In the genomic region with DNA sequence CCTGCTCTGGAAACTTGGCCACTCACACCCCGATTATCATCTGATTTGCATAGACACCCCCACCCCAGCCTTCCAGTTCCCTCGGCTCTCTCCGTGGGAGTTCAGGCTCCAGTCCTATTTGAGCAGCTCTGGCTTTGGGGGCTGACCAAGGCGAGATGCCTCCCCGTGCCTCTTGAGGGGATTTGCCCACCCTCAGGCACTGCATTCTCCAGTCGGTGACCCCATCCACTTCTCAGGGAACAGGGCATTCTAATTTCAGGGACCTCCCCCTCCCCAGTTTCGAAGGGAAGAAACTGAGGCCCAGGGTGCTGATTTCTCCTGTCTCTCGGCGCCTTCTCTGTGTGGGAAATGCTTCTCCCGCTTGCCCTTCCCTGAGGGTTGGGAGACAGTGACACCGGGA, we compare ENCODE assay signal across 23 cellular contexts. TPM values are rescaled to one million over a fixed set of nuclear protein-coding genes. Genes with fewer than 3 reads are reported as not detected.
DNase-seq lines count a peak whose midpoint lies in the region; ATAC-seq, FAIRE-seq and TF ChIP-seq lines count a peak whose summit lies in the region.
"Had no signal": no experiment of that assay in that cellular context is flagged by ENCODE, and none has a peak within 500 bp of the region (broad histone marks: within the 10 kb centered on the region; RNA-seq: fewer than 3 reads in every experiment).

No MANE protein-coding gene starts in this region.

- H3K36me3 Mint-ChIP-seq in activated CD4-positive, alpha-beta T cell treated with anti-CD3 and anti-CD28 coated beads, Interleukin-2, amount 10 ng/mL, durations not matched to agents 24 days and 14 days (ENCODE audit: low read depth), result no peaks in the 10 kb centered on the region

- H3K4me3 ChIP-seq in breast epithelium, result peak overlapping the region in 2 of 3 donors; percentile 24 to 54
- no peak overlapping the region for H3K4me3 ChIP-seq in mammary epithelial cell (replicated peaks in 1 of 3; ENCODE audit: insufficient read depth in 1 of 3, low read depth in 2 of 3, low read length in 3 of 3)
- peak overlapping the region; percentile 22 to 60 (median 34); a peak in 7 of 8 replicates for H3K4me3 ChIP-seq in H1 (ENCODE audit: extremely low read depth in 1 of 4, insufficient read depth in 2 of 4, low read depth in 3 of 4, low read length in 4 of 4)
- no peak overlapping the region for H3K4me3 ChIP-seq in mesenchymal stem cell (ENCODE audit: insufficient read depth in 1 of 2, low read depth in 1 of 2, low read length in 2 of 2)
- H3K4me3 ChIP-seq in HepG2 (replicated peaks in 1 of 3; ENCODE audit: insufficient read depth in 1 of 3, low read depth in 2 of 3, low read length in 3 of 3), result no peak overlapping the region
- H3K4me3 ChIP-seq: left lung, SK-N-MC, skin epidermis had no signal

- CTCF ChIA-PET in mammary epithelial cell (lab: Charles Lee; ENCODE audit: low non-redundant PET), result no interaction called here
- CTCF ChIA-PET in H1 (lab: Charles Lee; ENCODE audit: partially characterized antibody), result interaction anchor here (0.7 to 4.7 kb wide), 8 partner anchors 27 to 191 kb away, joined by 3 to 22 read pairs (median 3); no protein-coding TSS in a partner anchor
- CTCF ChIA-PET in HepG2 (lab: Yijun Ruan, JAX; ENCODE audit: low intra/inter-chr PET ratio, low total read pairs), result no interaction called here

- TF ChIP-seq POLR2A in breast epithelium (IDR thresholded peaks at IDR 0.05), result no peak
- TF ChIP-seq POLR2A in H1 (IDR thresholded peaks at IDR 0.05; ENCODE audit: control extremely low read depth in 1 of 2, low read depth in 2 of 2, low read length in 2 of 2), result no peak
- TF ChIP-seq POLR2A in HepG2 (IDR thresholded peaks at IDR 0.05; ENCODE audit: insufficient read depth in 1 of 2, low read depth in 2 of 2, low read length in 2 of 2), result no peak

- H3K4me2 ChIP-seq in mammary epithelial cell (ENCODE audit: insufficient read depth, low read depth, low read length) (no peak overlapping the region), H1 (ENCODE audit: insufficient read depth in 1 of 2, low read depth in 2 of 2, low read length in 2 of 2) (peak overlapping the region; percentile 80 to 82), mesenchymal stem cell (ENCODE audit: low read length, poor library complexity, severe bottlenecking) (peak overlapping the region; percentile 27), HepG2 (ENCODE audit: low read depth, low read length) (no peak overlapping the region)

- 7% methylated on average over 6 of the region's 11 CpGs for WGBS in mammary epithelial cell (ENCODE audit: low coverage, missing lambda C conversion rate)
- 19% methylated on average over 11 of the region's 11 CpGs; no CpG with 5 or more reads in 1 of the 2 experiments for WGBS in H1 (ENCODE audit: extremely low coverage in 1 of 2, insufficient coverage in 1 of 2, insufficient read length in 1 of 2, insufficient replicate concordance in 2 of 2, low coverage in 1 of 2, low lambda C conversion rate in 2 of 2, missing lambda C conversion rate in 1 of 2), 2 experiments
- 4% methylated on average over 11 of the region's 11 CpGs for WGBS in mesenchymal stem cell
- WGBS in HepG2 (ENCODE audit: low lambda C conversion rate), result 8% methylated on average over 10 of the region's 11 CpGs

- H2AK5ac ChIP-seq in H1 (ENCODE audit: low read depth, low read length) (no peak overlapping the region), mesenchymal stem cell (ENCODE audit: low read length, severe bottlenecking) (no peak overlapping the region)

- DNase-seq in breast epithelium (ENCODE audit: low spot score in 2 of 2) (no peak), mammary epithelial cell (no peak), H1 (ENCODE audit: low read depth in 1 of 2, low spot score in 2 of 2) (no peak), mesenchymal stem cell (no peak), NCI-H1417 (lab: John Stamatoyannopoulos, UW) (no peak), HepG2 (ENCODE audit: low spot score) (no peak)
- no peak for DNase-seq in activated CD4-positive, alpha-beta T cell treated with anti-CD3 and anti-CD28 coated beads, Interleukin-2, amount 10 ng/mL, durations not matched to agents 24 days and 14 days
- DNase-seq: activated CD4-positive, alpha-beta T cell treated with anti-CD3 and anti-CD28 coated beads for 1 hour; activated naive CD8-positive, alpha-beta T cell treated with anti-CD3 and anti-CD28 coated beads, Interleukin-2, amount 50 U/mL, for 24 hours; DMS153; hippocampal formation; NCI-H1436; stimulated activated CD4-positive, alpha-beta T cell treated with anti-CD3 and anti-CD28 coated beads, Interleukin-4, amount 100 ng/mL, for 1 hour had no signal

- H3K9ac ChIP-seq in mammary epithelial cell (ENCODE audit: insufficient read depth, low read length) (no peak overlapping the region), H1 (replicated peaks in 1 of 4; ENCODE audit: extremely low read depth in 1 of 4, low read depth in 3 of 4, low read length in 3 of 4) (no peak overlapping the region), mesenchymal stem cell (ENCODE audit: low read length) (no peak overlapping the region), HepG2 (ENCODE audit: insufficient read depth, low read depth, low read length) (no peak overlapping the region)

- H3K79me1 ChIP-seq in H1 (ENCODE audit: low read depth, low read length) (no peaks in the 10 kb centered on the region), mesenchymal stem cell (replicated peaks; ENCODE audit: low read length, poor library complexity, severe bottlenecking) (no peaks in the 10 kb centered on the region)

- H2BK5ac ChIP-seq in H1 (ENCODE audit: low read depth, low read length) (no peak overlapping the region), mesenchymal stem cell (ENCODE audit: low read depth, low read length, poor library complexity, severe bottlenecking) (no peak overlapping the region)

- in situ Hi-C loops in mammary epithelial cell (cut with MboI; ENCODE audit: low sequenced_read_pairs in 2 of 2) (no loop called here), HepG2 (cut with HindIII; ENCODE audit: extremely low pct_ligation_motif_present, low pct_unique_long_range_greater_than_20kb) (no loop called here)

- H3K4me1 ChIP-seq in breast epithelium (peaks cover 0 to 7% of the 10 kb centered on the region in 2 donors), mammary epithelial cell (ENCODE audit: insufficient read depth, low read length) (no peaks in the 10 kb centered on the region), H1 (replicated peaks in 1 of 4; ENCODE audit: control insufficient read depth in 3 of 4, insufficient read depth in 4 of 4, low read length in 3 of 4) (peaks cover 0 to 9% (median 4%) of the 10 kb centered on the region in 4 experiments; a peak in 5 of 7 replicates), mesenchymal stem cell (ENCODE audit: control insufficient read depth, insufficient read depth, low read depth, low read length) (peaks cover 7% of the 10 kb centered on the region), HepG2 (ENCODE audit: insufficient read depth, low read length) (no peaks in the 10 kb centered on the region)

- POLR2A ChIA-PET in H1 (lab: Charles Lee; ENCODE audit: partially characterized antibody) (interaction anchor here (1.1 to 1.7 kb wide), 2 partner anchors 9 to 149 kb away, joined by 3 to 4 read pairs; no protein-coding TSS in a partner anchor), HepG2 (lab: Yijun Ruan, JAX) (no interaction called here)

- intact Hi-C loops in breast epithelium (cut with DNase I; ENCODE audit: low total_unique reads) (no loop called here), mammary epithelial cell (cut with micrococcal nuclease) (no loop called here), HepG2 (cut with micrococcal nuclease; ENCODE audit: unreplicated experiment) (no loop called here)
- intact Hi-C loops in activated CD4-positive, alpha-beta T cell treated with anti-CD3 and anti-CD28 coated beads, Interleukin-2, amount 10 ng/mL, durations not matched to agents 24 days and 14 days (cut with micrococcal nuclease), result loop anchor here (5.0 kb wide), 1 partner anchor 38 kb away; a partner anchor contains a TSS

- H4K8ac ChIP-seq in H1 (ENCODE audit: extremely low read depth, insufficient read depth, low read length) (no peak overlapping the region), mesenchymal stem cell (ENCODE audit: low read length) (no peak overlapping the region)

- H3K79me2 ChIP-seq in mammary epithelial cell (ENCODE audit: insufficient read depth, low read length), result no peaks in the 10 kb centered on the region
- no peaks in the 10 kb centered on the region for H3K79me2 ChIP-seq in H1 (ENCODE audit: control insufficient read depth in 1 of 2, insufficient read depth in 2 of 2, low read length in 2 of 2)
- H3K79me2 ChIP-seq in HepG2 (ENCODE audit: insufficient read depth, low read length), result no peaks in the 10 kb centered on the region

- H2BK120ac ChIP-seq in H1 (replicated peaks; ENCODE audit: low read depth, low read length), result no peak overlapping the region
- H2BK120ac ChIP-seq in mesenchymal stem cell (ENCODE audit: low read depth, low read length), result no peak overlapping the region

- H4K91ac ChIP-seq in H1 (replicated peaks; ENCODE audit: insufficient read length, low read length) (no peak overlapping the region), mesenchymal stem cell (ENCODE audit: low read length) (no peak overlapping the region)

- H3K23me2 ChIP-seq in H1 (ENCODE audit: low read depth, low read length), result peaks cover 9% of the 10 kb centered on the region; the same call in 1 of the 2 replicates

- H3K27ac Mint-ChIP-seq in activated CD4-positive, alpha-beta T cell treated with anti-CD3 and anti-CD28 coated beads, Interleukin-2, amount 10 ng/mL, durations not matched to agents 24 days and 14 days, result no peak overlapping the region
- H3K27ac Mint-ChIP-seq: activated naive CD8-positive, alpha-beta T cell treated with anti-CD3 and anti-CD28 coated beads, Interleukin-2, amount 50 U/mL, for 24 hours had no signal

- no peak overlapping the region for H4K5ac ChIP-seq in H1 (ENCODE audit: insufficient read length, low read depth, low read length)

- no peak overlapping the region for H3K23ac ChIP-seq in H1 (ENCODE audit: insufficient read length)
- H3K23ac ChIP-seq in mesenchymal stem cell (ENCODE audit: low read length in 2 of 2), result no peak overlapping the region

- FAIRE-seq in H1 (lab: Jason Lieb, UNC) (no peak), HepG2 (lab: Jason Lieb, UNC) (no peak)
- FAIRE-seq: GM12892, HTR-8/SVneo had no signal

- H3K18ac ChIP-seq in H1 (ENCODE audit: extremely low read depth, low read length) (no peak overlapping the region; the same call in 1 of the 2 replicates), mesenchymal stem cell (ENCODE audit: low read depth in 1 of 2, low read length in 2 of 2) (no peak overlapping the region)

- no peak overlapping the region for H2BK20ac ChIP-seq in H1 (ENCODE audit: low read length)

- H3K9me3 ChIP-seq in breast epithelium (no peaks in the 10 kb centered on the region), mammary epithelial cell (replicated peaks; ENCODE audit: insufficient read depth, low read length) (no peaks in the 10 kb centered on the region), H1 (ENCODE audit: insufficient read depth in 2 of 2, low read depth in 1 of 2, low read length in 1 of 2) (no peaks in the 10 kb centered on the region), mesenchymal stem cell (ENCODE audit: control insufficient read depth, low read length) (no peaks in the 10 kb centered on the region), HepG2 (ENCODE audit: low read length) (no peaks in the 10 kb centered on the region)
- H3K9me3 ChIP-seq: left lung had no signal

- H2BK12ac ChIP-seq in H1 (ENCODE audit: low read depth, low read length) (no peak overlapping the region), mesenchymal stem cell (ENCODE audit: low read length in 2 of 2) (no peak overlapping the region)

- peaks cover 72% of the 10 kb centered on the region for H3K27me3 Mint-ChIP-seq in activated CD4-positive, alpha-beta T cell treated with anti-CD3 and anti-CD28 coated beads, Interleukin-2, amount 10 ng/mL, durations not matched to agents 24 days and 14 days

- TF ChIP-seq CTCF in breast epithelium (IDR thresholded peaks at IDR 0.05) (no peak), mammary epithelial cell (conservative IDR thresholded peaks at IDR 0.05 in 1 of 2, IDR thresholded peaks at IDR 0.05 in 1 of 2; ENCODE audit: extremely low read depth in 1 of 2, insufficient read depth in 1 of 2, low read depth in 1 of 2, low read length in 2 of 2) (no peak), H1 (IDR thresholded peaks at IDR 0.05; ENCODE audit: control extremely low read depth in 1 of 3, insufficient read depth in 1 of 3, low read depth in 1 of 3, low read length in 3 of 3) (no peak), HepG2 (CRISPR knock-in tag; IDR thresholded peaks at IDR 0.05) (no peak)

- H3K56ac ChIP-seq in H1 (replicated peaks; ENCODE audit: insufficient read length, low read depth, low read length), result no peak overlapping the region

- TF ChIP-seq RAD21 in H1 (IDR thresholded peaks at IDR 0.05 in 1 of 2, conservative IDR thresholded peaks at IDR 0.05 in 1 of 2; ENCODE audit: low read depth in 2 of 2, low read length in 2 of 2) (no peak), HepG2 (CRISPR knock-in tag; IDR thresholded peaks at IDR 0.05) (no peak)

- H4K20me1 ChIP-seq in mammary epithelial cell (ENCODE audit: insufficient read depth, low read length) (peaks cover 2% of the 10 kb centered on the region), H1 (replicated peaks in 1 of 2; ENCODE audit: control insufficient read depth in 1 of 2, insufficient read depth in 2 of 2, low read length in 2 of 2) (peaks cover 7% of the 10 kb centered on the region in 2 experiments), HepG2 (ENCODE audit: insufficient read depth, low read length) (no peaks in the 10 kb centered on the region; the same call in 1 of the 2 replicates)

- H3K4me1 Mint-ChIP-seq in activated CD4-positive, alpha-beta T cell treated with anti-CD3 and anti-CD28 coated beads, Interleukin-2, amount 10 ng/mL, durations not matched to agents 24 days and 14 days, result no peaks in the 10 kb centered on the region
- H3K4me1 Mint-ChIP-seq: activated naive CD8-positive, alpha-beta T cell treated with anti-CD3 and anti-CD28 coated beads, Interleukin-2, amount 50 U/mL, for 24 hours had no signal

- H3K27me3 ChIP-seq in breast epithelium (peaks cover 4 to 77% of the 10 kb centered on the region in 2 donors), mammary epithelial cell (ENCODE audit: insufficient read depth, low read length) (peaks cover 38% of the 10 kb centered on the region), H1 (replicated peaks in 1 of 4; ENCODE audit: control insufficient read depth in 3 of 4, extremely low read depth in 1 of 4, insufficient read depth in 3 of 4, low read length in 3 of 4) (peaks cover 60 to 73% (median 70%) of the 10 kb centered on the region in 4 experiments), mesenchymal stem cell (ENCODE audit: control insufficient read depth in 1 of 2, insufficient read depth in 1 of 2, low read length in 2 of 2) (peaks cover 77 to 88% of the 10 kb centered on the region in 2 experiments), HepG2 (ENCODE audit: control insufficient read depth in 1 of 2, insufficient read depth in 2 of 2, low read length in 2 of 2) (peaks cover 16 to 55% of the 10 kb centered on the region in 2 experiments)

- no peaks in the 10 kb centered on the region for H3K36me3 ChIP-seq in breast epithelium
- H3K36me3 ChIP-seq in mammary epithelial cell (ENCODE audit: insufficient read depth, low read length), result no peaks in the 10 kb centered on the region
- H3K36me3 ChIP-seq in H1 (ENCODE audit: control insufficient read depth in 2 of 4, insufficient read depth in 4 of 4, low read length in 3 of 4), result no peaks in the 10 kb centered on the region
- no peaks in the 10 kb centered on the region for H3K36me3 ChIP-seq in mesenchymal stem cell (ENCODE audit: control insufficient read depth in 1 of 2, insufficient read depth in 2 of 2, low read depth in 1 of 2, low read length in 2 of 2)
- no peaks in the 10 kb centered on the region for H3K36me3 ChIP-seq in HepG2 (replicated peaks in 1 of 2; ENCODE audit: control insufficient read depth in 1 of 2, insufficient read depth in 2 of 2, low read length in 2 of 2)
- H3K36me3 ChIP-seq: left lung had no signal

- no peak overlapping the region for H3K4me3 Mint-ChIP-seq in activated CD4-positive, alpha-beta T cell treated with anti-CD3 and anti-CD28 coated beads, Interleukin-2, amount 10 ng/mL, durations not matched to agents 24 days and 14 days
- H3K4me3 Mint-ChIP-seq: activated naive CD8-positive, alpha-beta T cell treated with anti-CD3 and anti-CD28 coated beads, Interleukin-2, amount 50 U/mL, for 24 hours had no signal

- ATAC-seq in HG03159 (IDR thresholded peaks at IDR 0.05; ENCODE audit: unreplicated experiment) (no peak), HepG2 (no peak)
- ATAC-seq: activated naive CD8-positive, alpha-beta T cell treated with anti-CD3 and anti-CD28 coated beads, Interleukin-2, amount 50 U/mL, for 24 hours had no signal

- H3K14ac ChIP-seq in H1 (ENCODE audit: insufficient read length) (no peak overlapping the region), mesenchymal stem cell (ENCODE audit: low read length in 2 of 2) (no peak overlapping the region)

- H3K4ac ChIP-seq in H1 (replicated peaks; ENCODE audit: insufficient read length, low read depth, low read length) (no peak overlapping the region), mesenchymal stem cell (ENCODE audit: low read depth in 1 of 2, low read length in 2 of 2) (no peak overlapping the region)

- no peak overlapping the region for H2BK15ac ChIP-seq in H1 (ENCODE audit: low read length)
- no peak overlapping the region for H2BK15ac ChIP-seq in mesenchymal stem cell (ENCODE audit: low read depth, poor library complexity, severe bottlenecking)

- H3K27ac ChIP-seq in breast epithelium (no peak overlapping the region), mammary epithelial cell (ENCODE audit: insufficient read depth, low read depth, low read length) (no peak overlapping the region), H1 (ENCODE audit: low read depth, low read length) (no peak overlapping the region), mesenchymal stem cell (ENCODE audit: low read length, poor library complexity, severe bottlenecking) (no peak overlapping the region), HepG2 (ENCODE audit: extremely low read length, insufficient read depth, low read length) (no peak overlapping the region)
- H3K27ac ChIP-seq: 22Rv1, C4-2B, left lung, SK-N-MC, skin epidermis had no signal

- dilution Hi-C loops in mammary epithelial cell (cut with HindIII; ENCODE audit: low sequenced_read_pairs), result no loop called here

- BruUV-seq in mammary epithelial cell (replicated peaks; lab: Mats Ljungman, UMichigan), result no TSS peak
- no TSS peak for BruUV-seq in HepG2 (replicated peaks; lab: Mats Ljungman, UMichigan)

- H2AFZ ChIP-seq in mammary epithelial cell (ENCODE audit: low read depth, low read length), result no peak overlapping the region
- no peak overlapping the region for H2AFZ ChIP-seq in H1 (ENCODE audit: low read length)
- H2AFZ ChIP-seq in mesenchymal stem cell (ENCODE audit: low read depth, low read length), result no peak overlapping the region
- no peak overlapping the region for H2AFZ ChIP-seq in HepG2 (ENCODE audit: low read length)

- TF ChIP-seq EP300 in H1 (IDR thresholded peaks at IDR 0.05; ENCODE audit: borderline replicate concordance in 1 of 2, low read depth in 2 of 2, low read length in 2 of 2), result no peak
- no peak for TF ChIP-seq EP300 in HepG2 (IDR thresholded peaks at IDR 0.05; ENCODE audit: low read depth in 2 of 2, low read length in 2 of 2)
- no peak for TF ChIP-seq EP300 in HepG2 (CRISPR knock-in tag; IDR thresholded peaks at IDR 0.05; ENCODE audit: borderline replicate concordance)

- H3K9me3 Mint-ChIP-seq in activated CD4-positive, alpha-beta T cell treated with anti-CD3 and anti-CD28 coated beads, Interleukin-2, amount 10 ng/mL, durations not matched to agents 24 days and 14 days, result no peaks in the 10 kb centered on the region
- H3K9me3 Mint-ChIP-seq: activated naive CD8-positive, alpha-beta T cell treated with anti-CD3 and anti-CD28 coated beads, Interleukin-2, amount 50 U/mL, for 24 hours had no signal

RNA-seq across cellular contexts. Expression of a gene that starts 35.7 kb away (rescaled TPM):
- total RNA-seq in breast epithelium, result under 1 TPM in 1 of 3 donors, not detected in 2; under 0.01 TPM
- not detected for total RNA-seq in mammary epithelial cell
- not detected for polyA plus RNA-seq in mammary epithelial cell
- not detected for polyA minus RNA-seq in mammary epithelial cell
- total RNA-seq in H1 (2021; fragmentation: NEBNext Ultra II Directional; extraction: Animal tissue kit (Norgen Biotek cat#: 25700)), result not detected in 2 replicates
- 0.02 TPM in 1 of 2 replicates, not detected in the other for polyA plus RNA-seq in H1 (2011; rRNA removed)
- not detected for polyA plus RNA-seq in H1 (2011; cell fraction: cytosol; rRNA removed)
- polyA plus RNA-seq in H1 (2011; cell fraction: nucleus; rRNA removed), result not detected
- 0.05 TPM in 1 of 4 replicates, not detected in the others for polyA plus RNA-seq in H1 (2012, experiment 1 of 2)
- polyA plus RNA-seq in H1 (2012, experiment 2 of 2), result not detected
- polyA plus RNA-seq in H1 (2013, experiment 1 of 2), result not detected
- polyA plus RNA-seq in H1 (2013, experiment 2 of 2), result 0.06 TPM
- polyA minus RNA-seq in H1 (2011; rRNA and poly(A)+ RNA removed), result not detected in 2 replicates
- not detected for polyA minus RNA-seq in H1 (2011; cell fraction: cytosol; rRNA and poly(A)+ RNA removed)
- not detected for polyA minus RNA-seq in H1 (2011; cell fraction: nucleus; rRNA and poly(A)+ RNA removed)
- not detected for polyA plus RNA-seq in mesenchymal stem cell (2013, experiment 1 of 2)
- not detected for polyA plus RNA-seq in mesenchymal stem cell (2013, experiment 2 of 2)
- 0.07 TPM in 1 of 2 replicates, not detected in the other for total RNA-seq in activated CD4-positive, alpha-beta T cell treated with anti-CD3 and anti-CD28 coated beads, Interleukin-2, amount 10 ng/mL, durations not matched to agents 24 days and 14 days
- total RNA-seq in HepG2 (2016; rRNA removed; fragmentation: Illumina TruSeq; extraction: Trizol), result not detected in 2 replicates
- total RNA-seq in HepG2 (2016; cell fraction: cytosol; rRNA removed; fragmentation: Illumina TruSeq; extraction: Trizol; ENCODE audit: low read depth), result not detected in 2 replicates
- not detected in 2 replicates for total RNA-seq in HepG2 (2016; cell fraction: insoluble cytoplasmic fraction; rRNA removed; fragmentation: Illumina TruSeq; extraction: Trizol)
- not detected in 2 replicates for total RNA-seq in HepG2 (2016; cell fraction: membrane; rRNA removed; fragmentation: Illumina TruSeq; extraction: Trizol)
- total RNA-seq in HepG2 (2016; cell fraction: nucleus; rRNA removed; fragmentation: Illumina TruSeq; extraction: Trizol), result not detected in 2 replicates
- not detected in 2 replicates for polyA plus RNA-seq in HepG2 (2011; rRNA removed)
- not detected in 2 replicates for polyA plus RNA-seq in HepG2 (2011; cell fraction: cytosol; rRNA removed)
- polyA plus RNA-seq in HepG2 (2011; cell fraction: nucleus; rRNA removed), result not detected in 2 replicates
- polyA plus RNA-seq in HepG2 (2012), result not detected in 2 replicates
- polyA plus RNA-seq in HepG2 (2016; cell fraction: cytosol; fragmentation: Illumina TruSeq; extraction: Trizol; ENCODE audit: low read depth), result not detected in 2 replicates
- polyA plus RNA-seq in HepG2 (2016; cell fraction: insoluble cytoplasmic fraction; fragmentation: Illumina TruSeq; extraction: Trizol; ENCODE audit: low read depth), result not detected in 2 replicates
- polyA plus RNA-seq in HepG2 (2016; cell fraction: membrane; fragmentation: Illumina TruSeq; extraction: Trizol; ENCODE audit: low read depth), result not detected in 2 replicates
- polyA plus RNA-seq in HepG2 (2016; cell fraction: nucleus; fragmentation: Illumina TruSeq; extraction: Trizol; ENCODE audit: insufficient read depth, low read depth), result not detected in 2 replicates
- polyA minus RNA-seq in HepG2 (2011; rRNA and poly(A)+ RNA removed; ENCODE audit: low replicate concordance), result not detected in 2 replicates
- not detected in 2 replicates for polyA minus RNA-seq in HepG2 (2011; cell fraction: cytosol; rRNA and poly(A)+ RNA removed)
- not detected in 2 replicates for polyA minus RNA-seq in HepG2 (2011; cell fraction: nucleus; rRNA and poly(A)+ RNA removed)
- total RNA-seq: cardiac septum, left lung, subcutaneous adipose tissue had no signal

Comparison
In these comparisons a context has a peak if more than half of its experiments do, and no peak if none do; other contexts are left out.
1. H3K4me3 ChIP-seq: peak in breast epithelium (2 of 3) and H1 (4 of 4); none in mammary epithelial cell (0 of 3), mesenchymal stem cell (0 of 2) and HepG2 (0 of 3).
2. H3K4me2 ChIP-seq: peak in H1 (2 of 2) and mesenchymal stem cell (single experiment); none in mammary epithelial cell (single experiment) and HepG2 (single experiment).